16 cellular contexts compared by ENCODE assay signal in genomic region chr2:73636977-73637376, GRCh38. TPM values are rescaled to one million over a fixed set of nuclear protein-coding genes. Genes with fewer than 3 reads are reported as not detected.
"Had no signal": no experiment of that assay in that cellular context is flagged by ENCODE, and none has a peak within 500 bp of the region (broad histone marks: within the 10 kb centered on the region; RNA-seq: fewer than 3 reads in every experiment).

No MANE protein-coding gene starts in this region.

RNA-seq across cellular contexts. Expression of gene NAT8, which starts 5.2 kb away (rescaled TPM):
- total RNA-seq: activated CD4-positive, alpha-beta memory T cell treated with anti-CD3 and anti-CD28 coated beads, Interleukin-2, amount 10 ng/mL, durations not matched to agents 7 days and 5 days; activated CD4-positive, alpha-beta T cell treated with anti-CD3 and anti-CD28 coated beads for 36 hours; activated CD4-positive, alpha-beta T cell treated with anti-CD3 and anti-CD28 coated beads, Interleukin-2, amount 10 ng/mL, durations not matched to agents 7 days and 5 days; activated CD8-positive, alpha-beta memory T cell treated with anti-CD3 and anti-CD28 coated beads, Interleukin-2, amount 10 ng/mL, durations not matched to agents 7 days and 5 days; activated CD8-positive, alpha-beta T cell treated with anti-CD3 and anti-CD28 coated beads, Interleukin-2, amount 10 ng/mL, durations not matched to agents 7 days and 5 days; activated naive CD8-positive, alpha-beta T cell treated with anti-CD3 and anti-CD28 coated beads, Interleukin-2, amount 10 ng/mL, durations not matched to agents 7 days and 5 days; activated T-helper 2 cell treated with anti-CD3 and anti-CD28 coated beads, Interferon-gamma antibody, Interleukin-2, Interleukin-4, amounts not matched to agents 10 μg/mL and 5 μg/mL and 100 μg/mL, durations not matched to agents 14 hours and 24 hours and 36 hours; ascending aorta; bronchial epithelial cell; cardiac muscle cell; T-cell; T-helper 1 cell treated with Interleukin-12 subunit alpha and Interleukin-12 subunit beta and Interleukin-4 antibody, amounts not matched to agents 30 ng/mL and 1 ng/mL, for 36 hours; T-helper 17 cell; T-helper 2 cell treated with Interferon-gamma antibody and Interleukin-4, amounts not matched to agents 100 ng/mL and 5 ng/mL, for 36 hours; WTC11 had no signal
- polyA plus RNA-seq: adipose tissue, cardiac muscle cell had no signal
